22 cellular contexts compared by ENCODE assay signal in genomic region chr11:69361466-69361865, GRCh38.
A peak's percentile ranks its signal among the peaks of the same experiment; 100 is the strongest.
DNase-seq lines count a peak whose midpoint lies in the region; ATAC-seq and TF ChIP-seq lines count a peak whose summit lies in the region.
"Had no signal": no experiment of that assay in that cellular context is flagged by ENCODE, and none has a peak within 500 bp of the region (broad histone marks: within the 10 kb centered on the region; RNA-seq: fewer than 3 reads in every experiment).

No MANE protein-coding gene starts in this region.

- H3K4me2 ChIP-seq in GM23338 (no peak overlapping the region), IMR-90 (ENCODE audit: low read depth, low read length) (no peak overlapping the region), osteoblast (ENCODE audit: insufficient read depth, low read length) (no peak overlapping the region)

- H3K9me3 Mint-ChIP-seq in GM23338 (peaks cover 12% of the 10 kb centered on the region), endothelial cell (ENCODE audit: unreplicated experiment) (no peaks in the 10 kb centered on the region)
- H3K9me3 Mint-ChIP-seq: dendritic cell treated with granulocyte-macrophage colony-stimulating factor and Interleukin-4, amounts not matched to agents 40 ng/mL and 50 ng/mL, for 4 days; stimulated activated naive B cell treated with anti-CD40 and anti-IgM and Interleukin-4, amounts not matched to agents 10 μg/mL and 1 μg/mL and 100 μg/mL, for 72 hours had no signal

- dilution Hi-C loops in IMR-90 (cut with HindIII; ENCODE audit: low sequenced_read_pairs, unreplicated experiment), result no loop called here

- H3K4me1 Mint-ChIP-seq in GM23338 (peaks cover 3% of the 10 kb centered on the region; the same call in 1 of the 3 replicates), endothelial cell (ENCODE audit: unreplicated experiment) (no peaks in the 10 kb centered on the region)
- H3K4me1 Mint-ChIP-seq: CD14-positive monocyte, T-helper 17 cell had no signal

- H3K79me1 ChIP-seq in IMR-90 (ENCODE audit: low read depth in 1 of 2, low read length in 2 of 2), result peaks cover 2 to 3% of the 10 kb centered on the region in 2 experiments; a peak in 1 of 4 replicates

- H2AFZ ChIP-seq in GM23338, result no peak overlapping the region
- no peak overlapping the region for H2AFZ ChIP-seq in IMR-90 (replicated peaks; ENCODE audit: low read length, poor library complexity)
- H2AFZ ChIP-seq in osteoblast (ENCODE audit: low read length), result no peak overlapping the region
- H2AFZ ChIP-seq: parathyroid adenoma had no signal

- intact Hi-C loops in IMR-90 (cut with micrococcal nuclease), result no loop called here

- H3K27me3 ChIP-seq in GM23338 (ENCODE audit: insufficient read depth) (no peaks in the 10 kb centered on the region), IMR-90 (ENCODE audit: control insufficient read depth, insufficient read depth, low read length) (no peaks in the 10 kb centered on the region), osteoblast (ENCODE audit: insufficient read depth, low read length) (no peaks in the 10 kb centered on the region)
- H3K27me3 ChIP-seq: sigmoid colon had no signal

- H2BK120ac ChIP-seq in IMR-90 (ENCODE audit: low read depth, low read length), result peak overlapping the region; percentile 44; the same call in 1 of the 2 replicates

- H3K18ac ChIP-seq in IMR-90 (ENCODE audit: low read depth, low read length), result no peak overlapping the region

- H3K27ac ChIP-seq in GM23338 (ENCODE audit: low read depth), result no peak overlapping the region
- no peak overlapping the region for H3K27ac ChIP-seq in IMR-90 (ENCODE audit: insufficient read depth, low read length)
- peak overlapping the region; percentile 73 for H3K27ac ChIP-seq in osteoblast (ENCODE audit: low read depth, low read length)
- H3K27ac ChIP-seq: left ventricle myocardium inferior, parathyroid adenoma, sigmoid colon had no signal

- H3K36me3 ChIP-seq in GM23338 (ENCODE audit: insufficient read depth) (no peaks in the 10 kb centered on the region), IMR-90 (ENCODE audit: control insufficient read depth, insufficient read depth, low read length) (no peaks in the 10 kb centered on the region), osteoblast (ENCODE audit: insufficient read depth, low read length) (no peaks in the 10 kb centered on the region)
- H3K36me3 ChIP-seq: left ventricle myocardium inferior, sigmoid colon had no signal

- no peaks in the 10 kb centered on the region for H3K79me2 ChIP-seq in GM23338 (replicated peaks; ENCODE audit: insufficient read depth)
- no peaks in the 10 kb centered on the region for H3K79me2 ChIP-seq in osteoblast (ENCODE audit: insufficient read depth, low read length)
- H3K79me2 ChIP-seq: parathyroid adenoma had no signal

- H2BK5ac ChIP-seq in IMR-90 (ENCODE audit: low read depth, low read length, poor library complexity, severe bottlenecking), result no peak overlapping the region

- H2AK9ac ChIP-seq in IMR-90 (replicated peaks; ENCODE audit: low read depth, low read length, poor library complexity), result no peak overlapping the region

- H2BK15ac ChIP-seq in IMR-90 (ENCODE audit: low read depth, low read length), result peak overlapping the region; percentile 34; the same call in 1 of the 3 replicates

- no peak overlapping the region for H4K8ac ChIP-seq in IMR-90 (ENCODE audit: low read depth in 2 of 2, low read length in 2 of 2)

- ATAC-seq in GM23338 (peak; percentile 28; the same call in 1 of the 3 replicates), IMR-90 (ENCODE audit: low read depth) (no peak), HG03457 (IDR thresholded peaks at IDR 0.05; ENCODE audit: unreplicated experiment) (no peak)
- ATAC-seq: naive thymus-derived CD8-positive, alpha-beta T cell; SK-N-SH treated with all-trans-retinoic acid at 6 μM for 48 hours; stimulated activated naive B cell treated with anti-CD40 and anti-IgM and Interleukin-4, amounts not matched to agents 10 μg/mL and 1 μg/mL and 100 μg/mL, for 72 hours; T-helper 17 cell had no signal

- H3K27ac Mint-ChIP-seq in GM23338, result no peak overlapping the region
- H3K27ac Mint-ChIP-seq in endothelial cell (ENCODE audit: unreplicated experiment), result no peak overlapping the region
- H3K27ac Mint-ChIP-seq: activated naive CD4-positive, alpha-beta T cell treated with anti-CD3 and anti-CD28 coated beads for 36 hours; CD14-positive monocyte; dendritic cell treated with granulocyte-macrophage colony-stimulating factor and Interleukin-4, amounts not matched to agents 40 ng/mL and 50 ng/mL, for 4 days; naive thymus-derived CD8-positive, alpha-beta T cell; stimulated activated naive B cell treated with anti-CD40 and anti-IgM and Interleukin-4, amounts not matched to agents 10 μg/mL and 1 μg/mL and 100 μg/mL, for 72 hours; T-helper 17 cell had no signal

- CTCF ChIA-PET in IMR-90 (lab: Yijun Ruan, JAX), result no interaction called here

- H3K9me3 ChIP-seq in IMR-90 (ENCODE audit: control insufficient read depth, insufficient read depth, low read length), result peaks cover 5% of the 10 kb centered on the region
- peaks cover 2% of the 10 kb centered on the region for H3K9me3 ChIP-seq in osteoblast (ENCODE audit: low read depth, low read length)

- no peak overlapping the region for H3K4me3 ChIP-seq in GM23338
- no peak overlapping the region for H3K4me3 ChIP-seq in IMR-90 (ENCODE audit: insufficient read depth, low read depth, low read length)
- H3K4me3 ChIP-seq in osteoblast (ENCODE audit: insufficient read depth, low read length), result no peak overlapping the region
- H3K4me3 ChIP-seq: left ventricle myocardium inferior, sigmoid colon had no signal

- peak overlapping the region; percentile 40; the same call in 1 of the 2 replicates for H2BK20ac ChIP-seq in IMR-90 (ENCODE audit: low read depth, low read length)

- WGBS in IMR-90 (ENCODE audit: extremely low coverage in 2 of 2, insufficient read length in 1 of 2), 2 experiments, result 100% methylated on average over 4 of the region's 9 CpGs; no CpG with 5 or more reads in 1 of the 2 experiments

- no peak overlapping the region for H3K9ac ChIP-seq in IMR-90 (ENCODE audit: low read depth, low read length)
- H3K9ac ChIP-seq: parathyroid adenoma had no signal

- TF ChIP-seq CTCF in GM23338 (conservative IDR thresholded peaks at IDR 0.05; ENCODE audit: low read depth in 2 of 2) (no peak), IMR-90 (conservative IDR thresholded peaks at IDR 0.05; ENCODE audit: low read depth, low read length) (no peak), endothelial cell (IDR thresholded peaks at IDR 0.05; ENCODE audit: unreplicated experiment) (no peak), osteoblast (IDR thresholded peaks at IDR 0.05; ENCODE audit: extremely low read depth, low read depth, low read length) (no peak)

- POLR2A ChIA-PET in IMR-90 (lab: Charles Lee; ENCODE audit: unreplicated experiment), result no interaction called here

- H3K4me1 ChIP-seq in GM23338 (ENCODE audit: insufficient read depth), result no peaks in the 10 kb centered on the region
- H3K4me1 ChIP-seq in IMR-90 (ENCODE audit: control insufficient read depth, insufficient read depth, low read length), result peaks cover 2% of the 10 kb centered on the region; the same call in 1 of the 2 replicates
- peaks cover 27% of the 10 kb centered on the region for H3K4me1 ChIP-seq in osteoblast (ENCODE audit: insufficient read depth, low read length)
- H3K4me1 ChIP-seq: left ventricle myocardium inferior, parathyroid adenoma, sigmoid colon had no signal

- BruUV-seq in IMR-90 (replicated peaks; lab: Mats Ljungman, UMichigan), result no TSS peak

- no peaks in the 10 kb centered on the region for H3F3A ChIP-seq in GM23338 (replicated peaks; ENCODE audit: low read depth)

- H3K36me3 Mint-ChIP-seq in GM23338 (ENCODE audit: low read depth), result no peaks in the 10 kb centered on the region; the same call in 2 of the 3 replicates
- H3K36me3 Mint-ChIP-seq in endothelial cell (ENCODE audit: low read depth, unreplicated experiment), result no peaks in the 10 kb centered on the region
- H3K36me3 Mint-ChIP-seq: CD14-positive monocyte; naive thymus-derived CD8-positive, alpha-beta T cell; stimulated activated naive B cell treated with anti-CD40 and anti-IgM and Interleukin-4, amounts not matched to agents 10 μg/mL and 1 μg/mL and 100 μg/mL, for 72 hours had no signal

- H3K4me3 Mint-ChIP-seq in GM23338, result no peak overlapping the region
- no peak overlapping the region for H3K4me3 Mint-ChIP-seq in endothelial cell (ENCODE audit: unreplicated experiment)
- H3K4me3 Mint-ChIP-seq: activated naive CD4-positive, alpha-beta T cell treated with anti-CD3 and anti-CD28 coated beads for 36 hours; CD14-positive monocyte; dendritic cell treated with granulocyte-macrophage colony-stimulating factor and Interleukin-4, amounts not matched to agents 40 ng/mL and 50 ng/mL, for 4 days; HFFc6; naive thymus-derived CD8-positive, alpha-beta T cell; stimulated activated naive B cell treated with anti-CD40 and anti-IgM and Interleukin-4, amounts not matched to agents 10 μg/mL and 1 μg/mL and 100 μg/mL, for 72 hours; T-helper 17 cell had no signal

- H3K9me1 ChIP-seq in IMR-90 (ENCODE audit: insufficient read depth, low read length), result peaks cover 3% of the 10 kb centered on the region; the same call in 1 of the 2 replicates

- TF ChIP-seq RAD21 in IMR-90 (IDR thresholded peaks at IDR 0.05; ENCODE audit: low read length), result no peak

- H3K23ac ChIP-seq in IMR-90 (ENCODE audit: low read depth, low read length), result no peak overlapping the region

- in situ Hi-C loops in IMR-90 (cut with MboI; ENCODE audit: low sequenced_read_pairs), result no loop called here

- peak overlapping the region; percentile 13; the same call in 1 of the 2 replicates for H3K4ac ChIP-seq in IMR-90 (ENCODE audit: low read depth, low read length)

- DNase-seq in GM23338 (ENCODE audit: low spot score) (no peak), IMR-90 (no peak), endothelial cell (ENCODE audit: low spot score) (peak; percentile 1), osteoblast (ENCODE audit: insufficient read length, low spot score, missing footprints) (no peak), T1000 (lab: John Stamatoyannopoulos, UW) (no peak), NCI-H2196 (lab: John Stamatoyannopoulos, UW; ENCODE audit: unreplicated experiment) (no peak), GF-D8 (lab: John Stamatoyannopoulos, UW) (no peak)
- DNase-seq: activated CD4-positive, alpha-beta T cell treated with anti-CD3 and anti-CD28 coated beads for 4 hours; activated naive CD4-positive, alpha-beta T cell treated with anti-CD3 and anti-CD28 coated beads for 36 hours; aorta; Calu3; HFFc6; left ventricle myocardium inferior; naive thymus-derived CD8-positive, alpha-beta T cell; sigmoid colon; stimulated activated naive B cell treated with anti-CD40 and anti-IgM and Interleukin-4, amounts not matched to agents 10 μg/mL and 1 μg/mL and 100 μg/mL, for 72 hours; T-helper 17 cell had no signal

- TF ChIP-seq POLR2A in IMR-90 (IDR thresholded peaks at IDR 0.05; ENCODE audit: low read depth, low read length), result no peak

- H3K27me3 Mint-ChIP-seq in GM23338 (ENCODE audit: insufficient read depth, low read depth, poor library complexity), result no peaks in the 10 kb centered on the region
- H3K27me3 Mint-ChIP-seq in endothelial cell (ENCODE audit: unreplicated experiment), result peaks cover 2% of the 10 kb centered on the region
- H3K27me3 Mint-ChIP-seq: stimulated activated naive B cell treated with anti-CD40 and anti-IgM and Interleukin-4, amounts not matched to agents 10 μg/mL and 1 μg/mL and 100 μg/mL, for 72 hours had no signal

- H3K14ac ChIP-seq in IMR-90 (replicated peaks; ENCODE audit: low read depth, low read length), result no peak overlapping the region

- H3K56ac ChIP-seq in IMR-90 (ENCODE audit: extremely low read depth, insufficient read depth, low read length), result no peak overlapping the region

- H4K20me1 ChIP-seq in GM23338 (replicated peaks; ENCODE audit: insufficient read depth) (no peaks in the 10 kb centered on the region), IMR-90 (ENCODE audit: insufficient read depth, low read length) (no peaks in the 10 kb centered on the region), osteoblast (ENCODE audit: insufficient read depth, low read length) (no peaks in the 10 kb centered on the region)

- H4K5ac ChIP-seq in IMR-90 (ENCODE audit: low read depth, low read length), result no peak overlapping the region

- peak overlapping the region; percentile 57; the same call in 1 of the 2 replicates for H2AK5ac ChIP-seq in IMR-90 (ENCODE audit: low read depth, low read length)

- no peak overlapping the region for H4K91ac ChIP-seq in IMR-90 (ENCODE audit: insufficient read depth, low read depth, low read length)

- no peaks in the 10 kb centered on the region for H3K9me2 ChIP-seq in GM23338 (ENCODE audit: insufficient read depth)
